ENCODE assay signal across 9 cellular contexts in genomic region chr7:2527505-2528464, GRCh38. TPM values are rescaled to one million over a fixed set of nuclear protein-coding genes. Genes with fewer than 3 reads are reported as not detected.
A peak's percentile ranks its signal among the peaks of the same experiment; 100 is the strongest.
DNase-seq lines count a peak whose midpoint lies in the region; ATAC-seq and TF ChIP-seq lines count a peak whose summit lies in the region.
"Had no signal": no experiment of that assay in that cellular context is flagged by ENCODE, and none has a peak within 500 bp of the region (broad histone marks: within the 10 kb centered on the region; RNA-seq: fewer than 3 reads in every experiment).

No MANE protein-coding gene starts in this region.

- ATAC-seq in stimulated activated naive CD8-positive, alpha-beta T cell treated with anti-CD3 and anti-CD28 coated beads, Interleukin-15, Interleukin-2, amounts not matched to agents 100 U/mL and 50 U/mL, for 24 hours = no peak
- no peak for ATAC-seq in GM19328 (IDR thresholded peaks at IDR 0.05; ENCODE audit: unreplicated experiment)

- H3K4me3 ChIP-seq in foreskin fibroblast (ENCODE audit: low read depth in 1 of 2, low read length in 2 of 2) = no peak overlapping the region

- no peak for TF ChIP-seq CTCF in foreskin fibroblast (IDR thresholded peaks at IDR 0.05; ENCODE audit: low read depth, low read length)

- peak; percentile 84 for DNase-seq in COLO668 (lab: John Stamatoyannopoulos, UW; ENCODE audit: unreplicated experiment)
- DNase-seq in MV-4-11 (lab: John Stamatoyannopoulos, UW) = peak; percentile 85
- peak; percentile 48 for DNase-seq in activated T-cell treated with anti-CD3 and anti-CD28 coated beads for 1 hour (ENCODE audit: low read depth)
- peak; percentile 66 to 85 for DNase-seq in foreskin fibroblast
- DNase-seq in stimulated activated naive CD8-positive, alpha-beta T cell treated with anti-CD3 and anti-CD28 coated beads, Interleukin-15, Interleukin-2, amounts not matched to agents 100 U/mL and 50 U/mL, for 24 hours = peak; percentile 58
- no peak for DNase-seq in occipital lobe (lab: John Stamatoyannopoulos, UW)
- no peak for DNase-seq in NCI-H524 (lab: John Stamatoyannopoulos, UW)

RNA-seq across cellular contexts. Expression of gene LFNG, which starts 8.2 kb away (rescaled TPM):
- total RNA-seq in occipital lobe = 8.7 TPM

RNA-seq across cellular contexts. Expression of gene BRAT1, which starts 27.5 kb away (rescaled TPM):
- 15.6 TPM for total RNA-seq in occipital lobe

RNA-seq across cellular contexts. Expression of gene IQCE, which starts 31.0 kb away (rescaled TPM):
- total RNA-seq in occipital lobe = 22.3 TPM

RNA-seq across cellular contexts. Expression of gene GRIFIN, which starts 51.6 kb away (rescaled TPM):
- total RNA-seq in occipital lobe = not detected
- total RNA-seq: epithelial cell of proximal tubule had no signal

Comparison
In these comparisons a context has a peak if more than half of its experiments do, and no peak if none do; other contexts are left out.
1. DNase-seq: peak in COLO668 (single experiment), MV-4-11 (single experiment), activated T-cell treated with anti-CD3 and anti-CD28 coated beads for 1 hour (single experiment), foreskin fibroblast (2 of 2) and stimulated activated naive CD8-positive, alpha-beta T cell treated with anti-CD3 and anti-CD28 coated beads, Interleukin-15, Interleukin-2, amounts not matched to agents 100 U/mL and 50 U/mL, for 24 hours (single experiment); none in occipital lobe (single experiment) and NCI-H524 (0 of 2).